ENCODE assay signal across 8 cellular contexts in the genomic region with DNA sequence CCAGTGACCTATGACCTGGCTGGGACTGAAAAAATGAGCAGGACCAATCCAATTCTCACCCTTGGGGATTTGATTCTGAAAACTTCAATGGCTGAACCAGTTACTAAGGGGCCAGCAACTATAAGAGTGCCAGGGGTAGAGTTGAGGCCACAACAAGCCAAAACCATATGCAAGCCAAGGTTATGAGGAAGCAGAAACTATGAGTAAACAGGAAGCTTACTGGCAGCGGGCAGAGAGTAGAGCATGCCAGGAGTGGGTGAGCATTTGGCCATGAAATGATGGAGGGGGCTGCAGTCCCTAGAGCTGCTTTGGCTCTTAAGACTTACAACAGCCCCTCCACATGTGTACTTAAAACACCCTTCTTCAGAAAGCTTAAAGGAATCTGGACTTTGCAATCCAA.
DNase-seq lines count a peak whose midpoint lies in the region; ATAC-seq, FAIRE-seq and TF ChIP-seq lines count a peak whose summit lies in the region.

No MANE protein-coding gene starts in this region.

- no peaks in the 10 kb centered on the region for H3K9me3 Mint-ChIP-seq in stimulated activated naive CD8-positive, alpha-beta T cell treated with anti-CD3 and anti-CD28 coated beads, Interleukin-15, amount 100 ng/mL, for 72 hours

- no peak overlapping the region for H3K9ac ChIP-seq in SU-DHL-6 (ENCODE audit: low read length)

- DNase-seq in AG10803 (ENCODE audit: low read depth) (peak; percentile 83), H54 (ENCODE audit: insufficient read length, low spot score) (no peak), LoVo (ENCODE audit: low spot score) (no peak), DMS79 treated with DMSO at 0.1 percent for 48 hours (lab: John Stamatoyannopoulos, UW) (no peak), NCI-H128 (lab: John Stamatoyannopoulos, UW; ENCODE audit: unreplicated experiment) (no peak)
- peak in 1 of 2 donors; percentile 57 for DNase-seq in stimulated activated naive CD8-positive, alpha-beta T cell treated with anti-CD3 and anti-CD28 coated beads, Interleukin-15, amount 100 ng/mL, for 72 hours

- H3K4me3 ChIP-seq in AG10803 (ENCODE audit: low read length): no peak overlapping the region
- no peak overlapping the region for H3K4me3 ChIP-seq in SU-DHL-6 (ENCODE audit: insufficient read depth, low read length, poor library complexity, severe bottlenecking)

- peak overlapping the region in 1 of 2 donors; percentile 91 for H3K27ac Mint-ChIP-seq in stimulated activated naive CD8-positive, alpha-beta T cell treated with anti-CD3 and anti-CD28 coated beads, Interleukin-15, amount 100 ng/mL, for 72 hours

- no peaks in the 10 kb centered on the region for H3K9me3 ChIP-seq in SU-DHL-6 (ENCODE audit: insufficient read depth, low read length)

- no peak overlapping the region for H3K27ac ChIP-seq in SU-DHL-6 (ENCODE audit: low read depth, low read length)

- peak overlapping the region; percentile 79 to 85 for H3K4me3 Mint-ChIP-seq in stimulated activated naive CD8-positive, alpha-beta T cell treated with anti-CD3 and anti-CD28 coated beads, Interleukin-15, amount 100 ng/mL, for 72 hours

- no peaks in the 10 kb centered on the region for H3K27me3 Mint-ChIP-seq in stimulated activated naive CD8-positive, alpha-beta T cell treated with anti-CD3 and anti-CD28 coated beads, Interleukin-15, amount 100 ng/mL, for 72 hours

- H3F3A ChIP-seq in SU-DHL-6 (ENCODE audit: insufficient read depth): no peaks in the 10 kb centered on the region; the same call in 1 of the 2 replicates

- H3K4me1 Mint-ChIP-seq in stimulated activated naive CD8-positive, alpha-beta T cell treated with anti-CD3 and anti-CD28 coated beads, Interleukin-15, amount 100 ng/mL, for 72 hours: peaks cover 70% of the 10 kb centered on the region

- H3K36me3 ChIP-seq in SU-DHL-6 (ENCODE audit: low read length): no peaks in the 10 kb centered on the region

- peak overlapping the region; percentile 23 for H3K4me2 ChIP-seq in SU-DHL-6 (ENCODE audit: low read depth, low read length, poor library complexity, severe bottlenecking)

- H3K27me3 ChIP-seq in SU-DHL-6 (ENCODE audit: low read length): no peaks in the 10 kb centered on the region

- peak overlapping the region; percentile 49 for H2AFZ ChIP-seq in SU-DHL-6 (ENCODE audit: low read depth, low read length, severe bottlenecking)

- peak; percentile 62 for ATAC-seq in esophagus mucosa
- ATAC-seq in stimulated activated naive CD8-positive, alpha-beta T cell treated with anti-CD3 and anti-CD28 coated beads, Interleukin-15, amount 100 ng/mL, for 72 hours: peak; percentile 76

- H3K9me2 ChIP-seq in SU-DHL-6 (replicated peaks; ENCODE audit: insufficient read depth, low read length): no peaks in the 10 kb centered on the region

- no peak for TF ChIP-seq CTCF in AG10803 (conservative IDR thresholded peaks at IDR 0.05; ENCODE audit: low read length)
- TF ChIP-seq CTCF in SU-DHL-6 (IDR thresholded peaks at IDR 0.05; ENCODE audit: insufficient read depth, low read length, poor library complexity, severe bottlenecking): no peak

- no peaks in the 10 kb centered on the region for H3K79me2 ChIP-seq in SU-DHL-6 (ENCODE audit: insufficient read depth, low read length)

- no peak for TF ChIP-seq POLR2A in H54 (IDR thresholded peaks at IDR 0.05; ENCODE audit: low read depth, low read length)

- FAIRE-seq in H54 (lab: Jason Lieb, UNC): peak; percentile 95

- H4K20me1 ChIP-seq in SU-DHL-6 (ENCODE audit: low read depth, low read length): no peaks in the 10 kb centered on the region
